In the genomic region with DNA sequence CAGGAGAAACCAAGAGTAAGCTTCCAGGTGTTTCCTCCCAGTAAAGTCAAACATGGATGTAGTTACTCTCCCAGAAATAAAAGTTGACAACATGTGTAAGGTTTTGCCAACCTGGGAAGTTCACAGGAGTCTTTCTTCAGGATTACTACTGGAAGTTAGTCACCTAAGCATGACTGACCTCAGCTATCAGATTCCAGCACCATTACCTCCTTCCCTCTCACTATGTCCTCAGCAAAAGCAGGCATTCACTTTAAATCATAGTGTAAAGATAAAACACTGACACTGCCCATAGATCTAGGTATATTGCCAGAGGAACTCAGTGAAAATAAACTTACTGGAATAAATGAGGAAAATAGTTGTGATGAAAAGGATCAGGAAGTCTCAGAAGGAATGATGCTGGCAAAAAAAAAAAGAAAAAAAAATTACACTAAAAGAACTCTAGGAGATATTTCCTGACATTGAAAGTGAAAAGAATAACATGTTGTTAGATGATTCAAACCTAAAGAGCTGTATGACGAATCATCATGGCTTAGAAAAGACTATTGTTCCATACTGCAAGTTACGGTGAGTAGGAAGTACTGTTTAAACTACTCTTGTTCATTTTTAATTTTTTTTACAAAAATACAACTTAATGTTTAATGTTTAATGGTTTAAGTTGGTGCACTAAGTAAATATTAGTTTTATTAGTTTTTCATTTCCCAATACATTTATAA, we compare ENCODE assay signal across 20 cellular contexts.
DNase-seq lines count a peak whose midpoint lies in the region; ATAC-seq and TF ChIP-seq lines count a peak whose summit lies in the region.
"Had no signal": no experiment of that assay in that cellular context is flagged by ENCODE, and none has a peak within 500 bp of the region (broad histone marks: within the 10 kb centered on the region; RNA-seq: fewer than 3 reads in every experiment).

No MANE protein-coding gene starts in this region.

- ATAC-seq in GM21576 (IDR thresholded peaks at IDR 0.05; ENCODE audit: unreplicated experiment) (peak; percentile 45), HG03378 (IDR thresholded peaks at IDR 0.05; ENCODE audit: unreplicated experiment) (peak; percentile 45), GM19455 (IDR thresholded peaks at IDR 0.05; ENCODE audit: unreplicated experiment) (no peak)
- ATAC-seq: HepG2, right cardiac atrium had no signal

- H3K9me3 ChIP-seq in mammary epithelial cell (replicated peaks; ENCODE audit: insufficient read depth, low read length) = no peaks in the 10 kb centered on the region
- H3K9me3 ChIP-seq: esophagus squamous epithelium, Peyer's patch had no signal

- CTCF ChIA-PET in mammary epithelial cell (lab: Charles Lee; ENCODE audit: low non-redundant PET) = no interaction called here

- no peaks in the 10 kb centered on the region for H3K36me3 ChIP-seq in mammary epithelial cell (ENCODE audit: insufficient read depth, low read length)
- H3K36me3 ChIP-seq: esophagus squamous epithelium, Peyer's patch had no signal

- peak overlapping the region; percentile 23 for H3K4me2 ChIP-seq in mammary epithelial cell (ENCODE audit: insufficient read depth, low read depth, low read length)

- peak; percentile 7 for DNase-seq in Caki2 (ENCODE audit: low read depth)
- peak; percentile 3 for DNase-seq in mammary epithelial cell
- no peak for DNase-seq in SK-N-DZ (ENCODE audit: low spot score)
- DNase-seq in COR-L47 (lab: John Stamatoyannopoulos, UW) = no peak
- DNase-seq in medulla oblongata (ENCODE audit: extremely low spot score) = no peak
- DNase-seq: activated CD4-positive, alpha-beta T cell treated with anti-CD3 and anti-CD28 coated beads, Interleukin-2, amount 10 ng/mL, durations not matched to agents 24 days and 14 days; activated naive CD4-positive, alpha-beta T cell treated with anti-CD3 and anti-CD28 coated beads, Interleukin-2, amount 10 ng/mL, durations not matched to agents 7 days and 5 days; activated T-cell treated with anti-CD3 and anti-CD28 coated beads for 4 hours; CD4-positive, CD25-positive, alpha-beta regulatory T cell; dorsolateral prefrontal cortex; esophagus squamous epithelium; head of caudate nucleus; NCI-H2029; NCI-H526; Peyer's patch; right cardiac atrium had no signal

- no peak overlapping the region for H3K27ac ChIP-seq in mammary epithelial cell (ENCODE audit: insufficient read depth, low read depth, low read length)
- H3K27ac ChIP-seq: dorsolateral prefrontal cortex, esophagus squamous epithelium, Peyer's patch had no signal

- no peaks in the 10 kb centered on the region for H3K79me2 ChIP-seq in mammary epithelial cell (ENCODE audit: insufficient read depth, low read length)

- H2AFZ ChIP-seq in mammary epithelial cell (ENCODE audit: low read depth, low read length) = peak overlapping the region; percentile 20

- H3K4me1 ChIP-seq in mammary epithelial cell (ENCODE audit: insufficient read depth, low read length) = no peaks in the 10 kb centered on the region
- H3K4me1 ChIP-seq: esophagus squamous epithelium, Peyer's patch had no signal

- dilution Hi-C loops in mammary epithelial cell (cut with HindIII; ENCODE audit: low sequenced_read_pairs) = no loop called here

- 16% methylated on average over 2 of the region's 2 CpGs for WGBS in mammary epithelial cell (ENCODE audit: low coverage, missing lambda C conversion rate)

- no peaks in the 10 kb centered on the region for H3K27me3 ChIP-seq in mammary epithelial cell (ENCODE audit: insufficient read depth, low read length)
- H3K27me3 ChIP-seq: dorsolateral prefrontal cortex, esophagus squamous epithelium, Peyer's patch had no signal

- no peaks in the 10 kb centered on the region for H4K20me1 ChIP-seq in mammary epithelial cell (ENCODE audit: insufficient read depth, low read length)

- H3K9ac ChIP-seq in mammary epithelial cell (ENCODE audit: insufficient read depth, low read length) = no peak overlapping the region

- TF ChIP-seq CTCF in mammary epithelial cell (conservative IDR thresholded peaks at IDR 0.05 in 1 of 2, IDR thresholded peaks at IDR 0.05 in 1 of 2; ENCODE audit: extremely low read depth in 1 of 2, insufficient read depth in 1 of 2, low read depth in 1 of 2, low read length in 2 of 2) = no peak

- intact Hi-C loops in mammary epithelial cell (cut with micrococcal nuclease) = no loop called here

- no TSS peak for BruUV-seq in mammary epithelial cell (replicated peaks; lab: Mats Ljungman, UMichigan)

- no peak overlapping the region for H3K4me3 ChIP-seq in mammary epithelial cell (replicated peaks in 1 of 3; ENCODE audit: insufficient read depth in 1 of 3, low read depth in 2 of 3, low read length in 3 of 3)
- H3K4me3 ChIP-seq: dorsolateral prefrontal cortex, esophagus squamous epithelium, Peyer's patch had no signal

- in situ Hi-C loops in Caki2 (cut with HindIII; ENCODE audit: low pct_unique_long_range_greater_than_20kb, low sequenced_read_pairs) = no loop called here
- in situ Hi-C loops in mammary epithelial cell (cut with MboI; ENCODE audit: low sequenced_read_pairs in 2 of 2) = no loop called here

Comparison
In these comparisons a context has a peak if more than half of its experiments do, and no peak if none do; other contexts are left out.
1. DNase-seq: peak in Caki2 (single experiment) and mammary epithelial cell (single experiment); none in SK-N-DZ (single experiment), COR-L47 (single experiment) and medulla oblongata (single experiment).